ENCODE assay signal across 8 cellular contexts in genomic region chr17:64919289-64920025, GRCh38. TPM values are rescaled to one million over a fixed set of nuclear protein-coding genes. Genes with fewer than 3 reads are reported as not detected.
DNase-seq lines count a peak whose midpoint lies in the region; ATAC-seq and TF ChIP-seq lines count a peak whose summit lies in the region.
"Not testable (repeated sequence)": the region's sequence is repeated elsewhere in the genome, so short reads cannot be mapped to it uniquely, and the experiment has no call there.

LRRC37A3 (minus strand) TSS chr17:64919478; CDS start chr17:64897257, 22,221 bp downstream.

- peak; percentile 96 for TF ChIP-seq CTCF in upper lobe of right lung (IDR thresholded peaks at IDR 0.05)

- H3K27ac Mint-ChIP-seq in T-cell, result peak within 1 kb of the TSS; percentile 87

- not testable (repeated sequence) for H3K9me3 ChIP-seq in upper lobe of right lung

- not testable (repeated sequence) for H3K9me3 Mint-ChIP-seq in T-cell

- CTCF ChIA-PET in T-cell (lab: Charles Lee), result interaction anchor here in 1 of 2 donors (0.6 to 1.8 kb wide), 4 partner anchors 53 to 254 kb away, joined by 3 to 14 read pairs (median 4); no protein-coding TSS in a partner anchor

- POLR2A ChIA-PET in T-cell (lab: Charles Lee), result interaction anchor here in 1 of 2 donors (0.6 to 0.7 kb wide), 2 partner anchors 180 to 774 kb away, joined by 3 to 4 read pairs; no protein-coding TSS in a partner anchor

- H3K4me1 Mint-ChIP-seq in T-cell, result not testable (repeated sequence)

- DNase-seq in NCI-H146 (lab: John Stamatoyannopoulos, UW) (peak; percentile 94), T-cell (peak; percentile 88 to 100 (median 98)), amniotic epithelial cell (ENCODE audit: low read depth) (peak; percentile 78), left cardiac atrium (peak; percentile 99), posterior vena cava (ENCODE audit: low spot score) (peak; percentile 100), upper lobe of right lung (peak; percentile 98)

- H3K4me3 Mint-ChIP-seq in T-cell, result peak within 1 kb of the TSS; percentile 84 to 88 (median 86)

- peak; percentile 62 for TF ChIP-seq POLR2A in GM15510 (IDR thresholded peaks at IDR 0.05; ENCODE audit: borderline replicate concordance, extremely low read depth, insufficient read length)

- H3K27me3 Mint-ChIP-seq in T-cell, result not testable (repeated sequence)

- H3K27me3 ChIP-seq in upper lobe of right lung, result not testable (repeated sequence)

- not testable (repeated sequence) for H3K36me3 ChIP-seq in upper lobe of right lung

- H3K36me3 Mint-ChIP-seq in T-cell, result not testable (repeated sequence)

- peak within 1 kb of the TSS; percentile 93 for H3K27ac ChIP-seq in upper lobe of right lung

- intact Hi-C loops in left cardiac atrium (cut with DNase I), result loop anchor here in 1 of 2 donors (10.0 kb wide), 1 partner anchor 275 kb away; no protein-coding TSS in a partner anchor
- intact Hi-C loops in posterior vena cava (cut with DNase I); upper lobe of right lung (cut with DNase I): not testable (repeated sequence)

- not testable (repeated sequence) for H3K4me1 ChIP-seq in upper lobe of right lung

- H3K4me3 ChIP-seq in upper lobe of right lung, result peak within 1 kb of the TSS; percentile 67

- ATAC-seq in HG02884 (IDR thresholded peaks at IDR 0.05; ENCODE audit: unreplicated experiment), result peak; percentile 86
- ATAC-seq in T-cell (replicated peaks in 1 of 4), result peak; percentile 96 to 98 (median 96)
- ATAC-seq in left cardiac atrium, result peak; percentile 99
- peak; percentile 99 for ATAC-seq in upper lobe of right lung

RNA-seq across cellular contexts. Expression of gene LRRC37A3, which starts in this region (rescaled TPM):
- total RNA-seq in T-cell, result 10 to 100 TPM in 4 of 5 donors, 1 to 10 TPM in 1; 9.2 to 65.8 (median 14.0) TPM
- total RNA-seq in left cardiac atrium, result 1 to 10 TPM; 3.7 to 9.6 TPM
- 10 to 100 TPM in 1 of 2 donors, 1 to 10 TPM in 1; 8.7 to 14.8 TPM for total RNA-seq in posterior vena cava
- total RNA-seq in upper lobe of right lung, result 8.9 TPM

Comparison
In these comparisons a context has a peak if more than half of its experiments do, and no peak if none do; other contexts are left out.
1. Peak in every context shown above with its lines: DNase-seq, ATAC-seq, H3K4me3 ChIP-seq and H3K27ac ChIP-seq.